27 cellular contexts compared by ENCODE assay signal in the genomic region with DNA sequence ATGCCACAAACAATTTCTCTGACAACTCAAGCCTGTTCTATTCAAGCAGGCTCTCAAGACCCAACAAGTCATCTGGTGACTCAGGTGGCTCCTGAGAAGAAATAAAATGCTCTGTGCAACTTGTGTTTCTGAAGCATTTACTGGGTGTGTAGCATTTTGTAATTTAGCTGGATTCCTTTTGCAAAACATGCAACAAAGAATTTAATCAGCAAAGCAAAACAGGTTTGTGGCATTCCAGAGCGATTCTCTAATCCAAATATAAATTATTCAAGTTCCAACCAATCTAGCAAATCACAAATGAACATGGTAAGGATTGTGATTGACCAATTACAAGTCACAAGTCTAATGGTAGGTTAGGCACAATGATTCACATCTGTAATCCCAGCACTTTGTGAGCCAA. TPM values are rescaled to one million over a fixed set of nuclear protein-coding genes. Genes with fewer than 3 reads are reported as not detected.
DNase-seq lines count a peak whose midpoint lies in the region; ATAC-seq, FAIRE-seq and TF ChIP-seq lines count a peak whose summit lies in the region.
"Had no signal": no experiment of that assay in that cellular context is flagged by ENCODE, and none has a peak within 500 bp of the region (broad histone marks: within the 10 kb centered on the region; RNA-seq: fewer than 3 reads in every experiment).

No MANE protein-coding gene starts in this region.

- CTCF ChIA-PET in AG04449 (lab: Yijun Ruan, JAX), result interaction anchor here (1.1 kb wide), 1 partner anchor 23 kb away, joined by 3 read pairs; no protein-coding TSS in a partner anchor

- DNase-seq in AG04449 (ENCODE audit: low read depth, low spot score) (peak; percentile 64), HPDE6-E6E7 (ENCODE audit: extremely low spot score) (peak; percentile 27), bronchial epithelial cell (ENCODE audit: low read depth) (peak; percentile 100), kidney glomerular epithelial cell (lab: John Stamatoyannopoulos, UW) (peak; percentile 64), nucleus accumbens (lab: John Stamatoyannopoulos, UW) (no peak)
- no peak for DNase-seq in stimulated activated CD4-positive, alpha-beta T cell treated with anti-CD3 and anti-CD28 coated beads, Interleukin-2, amount 100 ng/mL, for 48 hours
- no peak for DNase-seq in activated CD8-positive, alpha-beta memory T cell treated with anti-CD3 and anti-CD28 coated beads for 24 hours
- DNase-seq: activated CD4-positive, alpha-beta T cell treated with anti-CD3 and anti-CD28 coated beads, Interleukin-2, amount 50 U/mL, for 4 hours; activated effector memory CD4-positive, alpha-beta T cell treated with Interleukin-2 at 50 U/mL for 16 hours; C1 segment of cervical spinal cord; hippocampal formation; MM.1S; NCI-H1417 treated with DMSO at 0.1 percent for 48 hours; NCI-H510A treated with DMSO at 0.1 percent for 48 hours; NK-92 treated with Interleukin-12 subunit alpha and Interleukin-12 subunit beta, amount 100 ng/mL, for 24 hours; Peyer's patch; psoas muscle; SK-N-SH; stimulated activated CD4-positive, alpha-beta T cell treated with anti-CD3 and anti-CD28 coated beads, Interleukin-4, amount 100 ng/mL, for 24 hours; stomach had no signal

- H3K4me3 ChIP-seq in AG04449 (ENCODE audit: low read depth, low read length) (no peak overlapping the region), bronchial epithelial cell (ENCODE audit: low read depth, low read length) (no peak overlapping the region)
- H3K4me3 ChIP-seq: Peyer's patch, psoas muscle, skin epidermis, stomach, tibial nerve had no signal

- ATAC-seq in GM21619 (IDR thresholded peaks at IDR 0.05; ENCODE audit: unreplicated experiment), result no peak
- ATAC-seq: psoas muscle had no signal

- no peaks in the 10 kb centered on the region for H3K27me3 ChIP-seq in bronchial epithelial cell (ENCODE audit: control insufficient read depth, insufficient read depth, low read length)
- H3K27me3 ChIP-seq: Peyer's patch, stomach, tibial nerve had no signal

- no peaks in the 10 kb centered on the region for H3K36me3 ChIP-seq in bronchial epithelial cell (ENCODE audit: control insufficient read depth, insufficient read depth, low read length)
- H3K36me3 ChIP-seq: Peyer's patch, stomach, tibial nerve had no signal

- POLR2A ChIA-PET in AG04449 (lab: Yijun Ruan, JAX), result no interaction called here

- no peak for TF ChIP-seq CTCF in AG04449 (IDR thresholded peaks at IDR 0.05; ENCODE audit: insufficient read depth, low read length, missing control alignments)
- TF ChIP-seq CTCF in bronchial epithelial cell (IDR thresholded peaks at IDR 0.05; ENCODE audit: insufficient read depth, low read length, severe bottlenecking), result no peak

- no peak for FAIRE-seq in bronchial epithelial cell (lab: Jason Lieb, UNC)
- FAIRE-seq: A204.1, frontal cortex, H54, islet of Langerhans had no signal

RNA-seq across cellular contexts. Expression of a gene that starts 39.8 kb away (rescaled TPM):
- total RNA-seq in bronchial epithelial cell, result 0.26 TPM in 1 of 2 replicates, not detected in the other

RNA-seq across cellular contexts. Expression of a gene that starts 54.5 kb away (rescaled TPM):
- total RNA-seq in bronchial epithelial cell, result 9.9 and 16.8 TPM in 2 replicates

Comparison
In these comparisons a context has a peak if more than half of its experiments do, and no peak if none do; other contexts are left out.
1. DNase-seq: peak in AG04449 (single experiment), HPDE6-E6E7 (single experiment), bronchial epithelial cell (single experiment) and kidney glomerular epithelial cell (single experiment); none in stimulated activated CD4-positive, alpha-beta T cell treated with anti-CD3 and anti-CD28 coated beads, Interleukin-2, amount 100 ng/mL, for 48 hours (0 of 2), activated CD8-positive, alpha-beta memory T cell treated with anti-CD3 and anti-CD28 coated beads for 24 hours (single experiment) and nucleus accumbens (0 of 56).